Comparison of ENCODE assay signal across 12 cellular contexts in the genomic region with DNA sequence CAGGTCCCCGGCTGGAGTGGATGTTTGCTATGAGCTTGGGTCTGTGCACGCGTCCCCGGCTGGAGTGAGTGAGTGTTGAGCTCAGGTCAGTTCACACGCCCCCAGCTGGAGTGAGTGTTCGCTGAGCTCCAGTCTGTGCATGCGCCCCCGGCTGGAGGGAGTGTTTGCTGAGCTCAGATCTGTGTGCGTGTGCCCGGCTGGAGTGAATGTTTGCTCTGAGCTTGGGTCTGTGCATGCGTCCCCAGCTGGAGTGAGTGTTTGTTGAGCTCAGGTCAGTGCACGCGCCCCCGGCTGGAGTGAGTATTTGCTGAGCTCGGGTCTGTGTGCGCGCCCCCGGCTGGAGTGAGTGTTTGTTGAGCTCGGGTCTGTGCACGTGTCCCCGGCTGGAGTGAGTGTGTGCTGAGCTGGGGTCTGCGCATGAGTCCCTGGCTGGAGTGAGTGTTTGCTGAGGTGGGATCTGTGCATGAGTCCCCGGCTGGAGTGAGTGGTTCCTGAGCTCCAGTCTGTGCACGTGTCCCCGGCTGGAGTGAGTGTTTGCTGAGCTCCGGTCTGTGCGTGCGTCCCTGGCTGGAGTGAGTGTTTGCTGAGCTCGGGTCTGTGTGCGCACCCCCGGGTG.
A peak's percentile ranks its signal among the peaks of the same experiment; 100 is the strongest.
DNase-seq lines count a peak whose midpoint lies in the region; ATAC-seq and TF ChIP-seq lines count a peak whose summit lies in the region.
"Had no signal": no experiment of that assay in that cellular context is flagged by ENCODE, and none has a peak within 500 bp of the region (broad histone marks: within the 10 kb centered on the region; RNA-seq: fewer than 3 reads in every experiment).

No MANE protein-coding gene starts in this region.

- no peak for TF ChIP-seq POLR2A in NB4 (IDR thresholded peaks at IDR 0.05; ENCODE audit: extremely low read depth, insufficient read length)

- peak; percentile 69 for DNase-seq in AG08396 (ENCODE audit: low spot score)
- peak; percentile 15 for DNase-seq in NB4 (ENCODE audit: low read depth)
- peak; percentile 5 for DNase-seq in dermis blood vessel endothelial cell
- DNase-seq in left kidney (ENCODE audit: low read depth, low spot score): peak; percentile 70
- DNase-seq in activated T-cell treated with anti-CD3 and anti-CD28 coated beads, Interleukin-2, amount 50 U/mL, for 48 hours: no peak
- no peak for DNase-seq in type B pancreatic cell (ENCODE audit: extremely low spot score, unreplicated experiment)
- DNase-seq in NCI-H446 (lab: John Stamatoyannopoulos, UW): no peak
- DNase-seq: activated CD8-positive, alpha-beta memory T cell treated with anti-CD3 and anti-CD28 coated beads, Interleukin-2, amount 50 U/mL, for 4 hours; NCI-H446 treated with DMSO at 0.1 percent for 48 hours had no signal

- ATAC-seq in GM21515 (IDR thresholded peaks at IDR 0.05; ENCODE audit: unreplicated experiment): no peak
- ATAC-seq: stimulated activated effector memory CD8-positive, alpha-beta T cell treated with anti-CD3 and anti-CD28 coated beads, Interleukin-12 subunit alpha, Interleukin-12 subunit beta, amount 100 ng/mL, for 72 hours had no signal

- H3K27ac Mint-ChIP-seq in type B pancreatic cell: no peak overlapping the region

- peaks cover 4% of the 10 kb centered on the region for H3K27me3 Mint-ChIP-seq in type B pancreatic cell

- no peak overlapping the region for H3K4me3 ChIP-seq in NB4 (ENCODE audit: low read depth, low read length)
- H3K4me3 ChIP-seq: SJSA1 had no signal

- H3K4me1 Mint-ChIP-seq in type B pancreatic cell (ENCODE audit: unreplicated experiment): peaks cover 34% of the 10 kb centered on the region

- H3K36me3 Mint-ChIP-seq in type B pancreatic cell: no peaks in the 10 kb centered on the region

- no peaks in the 10 kb centered on the region for H3K9me3 Mint-ChIP-seq in type B pancreatic cell
- H3K9me3 Mint-ChIP-seq: stimulated activated effector memory CD8-positive, alpha-beta T cell treated with anti-CD3 and anti-CD28 coated beads, Interleukin-12 subunit alpha, Interleukin-12 subunit beta, amount 100 ng/mL, for 72 hours had no signal

- TF ChIP-seq CTCF in NB4 (IDR thresholded peaks at IDR 0.05; ENCODE audit: low read depth, low read length) (no peak), type B pancreatic cell (conservative IDR thresholded peaks at IDR 0.05) (no peak)

- H3K4me3 Mint-ChIP-seq in type B pancreatic cell: no peak overlapping the region
- H3K4me3 Mint-ChIP-seq: stimulated activated effector memory CD8-positive, alpha-beta T cell treated with anti-CD3 and anti-CD28 coated beads, Interleukin-12 subunit alpha, Interleukin-12 subunit beta, amount 100 ng/mL, for 72 hours had no signal

Comparison
In these comparisons a context has a peak if more than half of its experiments do, and no peak if none do; other contexts are left out.
1. DNase-seq: peak in AG08396 (single experiment), NB4 (single experiment), dermis blood vessel endothelial cell (single experiment) and left kidney (single experiment); none in activated T-cell treated with anti-CD3 and anti-CD28 coated beads, Interleukin-2, amount 50 U/mL, for 48 hours (0 of 2), type B pancreatic cell (single experiment) and NCI-H446 (0 of 2).